ENCODE assay signal across 22 cellular contexts in genomic region chr3:172911142-172911541, GRCh38.
"Had no signal": no experiment of that assay in that cellular context is flagged by ENCODE, and none has a peak within 500 bp of the region (broad histone marks: within the 10 kb centered on the region; RNA-seq: fewer than 3 reads in every experiment).

No MANE protein-coding gene starts in this region.

- H3K27ac Mint-ChIP-seq: activated naive CD4-positive, alpha-beta T cell treated with anti-CD3 and anti-CD28 coated beads, Interleukin-2, amount 10 ng/mL, durations not matched to agents 7 days and 5 days; activated naive CD8-positive, alpha-beta T cell treated with anti-CD3 and anti-CD28 coated beads, Interleukin-2, amount 50 U/mL, for 24 hours; brain; neural progenitor cell; stimulated activated naive CD8-positive, alpha-beta T cell treated with anti-CD3 and anti-CD28 coated beads, Interleukin-15, amount 100 ng/mL, for 72 hours; T-helper 1 cell treated with Interleukin-12 subunit alpha and Interleukin-12 subunit beta and Interleukin-4 antibody, amounts not matched to agents 30 μg/mL and 1 μg/mL, for 36 hours had no signal

- H3K27ac ChIP-seq: colonic mucosa, gastrocnemius medialis, heart left ventricle, neural progenitor cell, prostate gland, skin epidermis had no signal

- H3K27me3 ChIP-seq: colonic mucosa, gastrocnemius medialis, heart left ventricle, neural progenitor cell had no signal

- H3K4me3 ChIP-seq: colonic mucosa, gastrocnemius medialis, heart left ventricle, neural progenitor cell, prostate gland, skin epidermis had no signal

- DNase-seq: activated CD4-positive, CD25-positive, alpha-beta regulatory T cell treated with anti-CD3 and anti-CD28 coated beads, Interleukin-2, amount 50 U/mL, for 72 hours; activated CD8-positive, alpha-beta memory T cell treated with anti-CD3 and anti-CD28 coated beads for 24 hours; activated CD8-positive, alpha-beta memory T cell treated with anti-CD3 and anti-CD28 coated beads, Interleukin-2, amount 50 U/mL, for 48 hours; activated effector memory CD4-positive, alpha-beta T cell treated with Interleukin-2 at 50 U/mL for 16 hours; activated naive CD4-positive, alpha-beta T cell treated with anti-CD3 and anti-CD28 coated beads, Interleukin-2, amount 10 ng/mL, durations not matched to agents 7 days and 5 days; activated naive CD8-positive, alpha-beta T cell treated with anti-CD3 and anti-CD28 coated beads, Interleukin-2, amount 50 U/mL, for 24 hours; activated T-cell treated with anti-CD3 and anti-CD28 coated beads, Interleukin-2, amount 50 U/mL, for 48 hours; anterior cingulate cortex; central memory CD4-positive, alpha-beta T cell; colonic mucosa; gastrocnemius medialis; heart left ventricle; left ventricle myocardium superior; stimulated activated CD4-positive, alpha-beta T cell treated with anti-CD3 and anti-CD28 coated beads, Interleukin-2, amount 100 ng/mL, for 48 hours; stimulated activated naive CD8-positive, alpha-beta T cell treated with anti-CD3 and anti-CD28 coated beads, Interleukin-15, amount 100 ng/mL, for 72 hours; trophoblast cell had no signal

- H3K27me3 Mint-ChIP-seq: activated naive CD4-positive, alpha-beta T cell treated with anti-CD3 and anti-CD28 coated beads, Interleukin-2, amount 10 ng/mL, durations not matched to agents 7 days and 5 days; activated naive CD8-positive, alpha-beta T cell treated with anti-CD3 and anti-CD28 coated beads, Interleukin-2, amount 50 U/mL, for 24 hours had no signal

- H3K9me3 ChIP-seq: colonic mucosa, gastrocnemius medialis, heart left ventricle, prostate gland had no signal

- H3K9me3 Mint-ChIP-seq: activated naive CD4-positive, alpha-beta T cell treated with anti-CD3 and anti-CD28 coated beads, Interleukin-2, amount 10 ng/mL, durations not matched to agents 7 days and 5 days; activated naive CD8-positive, alpha-beta T cell treated with anti-CD3 and anti-CD28 coated beads, Interleukin-2, amount 50 U/mL, for 24 hours; neural progenitor cell; T-helper 1 cell treated with Interleukin-12 subunit alpha and Interleukin-12 subunit beta and Interleukin-4 antibody, amounts not matched to agents 30 μg/mL and 1 μg/mL, for 36 hours had no signal

- H2AFZ ChIP-seq: neural progenitor cell had no signal

- H3K4me3 Mint-ChIP-seq: activated naive CD4-positive, alpha-beta T cell treated with anti-CD3 and anti-CD28 coated beads, Interleukin-2, amount 10 ng/mL, durations not matched to agents 7 days and 5 days; activated naive CD8-positive, alpha-beta T cell treated with anti-CD3 and anti-CD28 coated beads, Interleukin-2, amount 50 U/mL, for 24 hours; brain; neural progenitor cell; stimulated activated naive CD8-positive, alpha-beta T cell treated with anti-CD3 and anti-CD28 coated beads, Interleukin-15, amount 100 ng/mL, for 72 hours; T-helper 1 cell treated with Interleukin-12 subunit alpha and Interleukin-12 subunit beta and Interleukin-4 antibody, amounts not matched to agents 30 μg/mL and 1 μg/mL, for 36 hours had no signal

- H3K36me3 ChIP-seq: colonic mucosa, gastrocnemius medialis, heart left ventricle, neural progenitor cell, prostate gland had no signal

- ATAC-seq: activated naive CD8-positive, alpha-beta T cell treated with anti-CD3 and anti-CD28 coated beads, Interleukin-2, amount 50 U/mL, for 24 hours; gastrocnemius medialis; heart left ventricle; left ventricle myocardium superior; right cardiac atrium; stimulated activated naive CD8-positive, alpha-beta T cell treated with anti-CD3 and anti-CD28 coated beads, Interleukin-15, amount 100 ng/mL, for 72 hours had no signal

- H3K9ac ChIP-seq: neural progenitor cell had no signal

- H3K36me3 Mint-ChIP-seq: activated naive CD4-positive, alpha-beta T cell treated with anti-CD3 and anti-CD28 coated beads, Interleukin-2, amount 10 ng/mL, durations not matched to agents 7 days and 5 days; brain; neural progenitor cell had no signal

- H3K4me1 ChIP-seq: colonic mucosa, gastrocnemius medialis, neural progenitor cell, prostate gland had no signal

- H3K4me1 Mint-ChIP-seq: activated naive CD4-positive, alpha-beta T cell treated with anti-CD3 and anti-CD28 coated beads, Interleukin-2, amount 10 ng/mL, durations not matched to agents 7 days and 5 days; activated naive CD8-positive, alpha-beta T cell treated with anti-CD3 and anti-CD28 coated beads, Interleukin-2, amount 50 U/mL, for 24 hours; neural progenitor cell; stimulated activated naive CD8-positive, alpha-beta T cell treated with anti-CD3 and anti-CD28 coated beads, Interleukin-15, amount 100 ng/mL, for 72 hours had no signal

- H3K4me2 ChIP-seq: neural progenitor cell had no signal
